Comparison of ENCODE assay signal across 14 cellular contexts in genomic region chr2:46363535-46364170, GRCh38.
DNase-seq lines count a peak whose midpoint lies in the region; ATAC-seq, FAIRE-seq and TF ChIP-seq lines count a peak whose summit lies in the region.
"Had no signal": no experiment of that assay in that cellular context is flagged by ENCODE, and none has a peak within 500 bp of the region (broad histone marks: within the 10 kb centered on the region; RNA-seq: fewer than 3 reads in every experiment).

No MANE protein-coding gene starts in this region.

- peaks cover 9% of the 10 kb centered on the region for H3K4me1 Mint-ChIP-seq in activated T-helper 17 cell treated with anti-CD3 and anti-CD28 coated beads, Interleukin-2, amount 50 U/mL, for 72 hours
- H3K4me1 Mint-ChIP-seq in CD14-positive monocyte (peaks cover 16% of the 10 kb centered on the region), glutamatergic neuron (ENCODE audit: low read depth, unreplicated experiment) (no peaks in the 10 kb centered on the region)

- H3K9me3 Mint-ChIP-seq in activated T-helper 17 cell treated with anti-CD3 and anti-CD28 coated beads, Interleukin-2, amount 50 U/mL, for 72 hours = no peaks in the 10 kb centered on the region
- H3K9me3 Mint-ChIP-seq in CD14-positive monocyte (no peaks in the 10 kb centered on the region), glutamatergic neuron (ENCODE audit: unreplicated experiment) (peaks cover 2% of the 10 kb centered on the region)

- H3K27ac Mint-ChIP-seq in activated T-helper 17 cell treated with anti-CD3 and anti-CD28 coated beads, Interleukin-2, amount 50 U/mL, for 72 hours = no peak overlapping the region
- H3K27ac Mint-ChIP-seq in CD14-positive monocyte (peak overlapping the region in 1 of 7 donors; percentile 54), glutamatergic neuron (ENCODE audit: unreplicated experiment) (no peak overlapping the region)

- H3K27me3 Mint-ChIP-seq in activated T-helper 17 cell treated with anti-CD3 and anti-CD28 coated beads, Interleukin-2, amount 50 U/mL, for 72 hours = no peaks in the 10 kb centered on the region
- peaks cover 0 to 2% (median 0%) of the 10 kb centered on the region in 3 donors for H3K27me3 Mint-ChIP-seq in CD14-positive monocyte (ENCODE audit: low read depth in 3 of 3)
- peaks cover 2% of the 10 kb centered on the region for H3K27me3 Mint-ChIP-seq in glutamatergic neuron (ENCODE audit: unreplicated experiment)

- intact Hi-C loops in CD14-positive monocyte (cut with micrococcal nuclease) = loop anchor here (10.0 kb wide), 3 partner anchors 129 to 359 kb away; no protein-coding TSS in a partner anchor

- TF ChIP-seq CTCF in CD14-positive monocyte (IDR thresholded peaks at IDR 0.05) = no peak
- no peak for TF ChIP-seq CTCF in glutamatergic neuron (IDR thresholded peaks at IDR 0.05; ENCODE audit: partially characterized antibody, unreplicated experiment)

- FAIRE-seq in H54 (lab: Jason Lieb, UNC) = peak; percentile 30
- FAIRE-seq: GM19239, islet of Langerhans, pancreas had no signal

- DNase-seq in AG08396 (ENCODE audit: low spot score) (peak; percentile 39), H54 (ENCODE audit: insufficient read length, low spot score) (peak; percentile 19), iris pigment epithelial cell (ENCODE audit: low read depth) (peak; percentile 86), hippocampal formation (lab: John Stamatoyannopoulos, UW) (no peak), inferior parietal cortex (ENCODE audit: extremely low spot score) (no peak), CD14-positive monocyte (ENCODE audit: low spot score) (no peak), glutamatergic neuron (no peak)
- DNase-seq: activated CD4-positive, alpha-beta T cell treated with anti-CD3 and anti-CD28 coated beads, Interleukin-2, amount 50 U/mL, for 1 hour; DMS153; MM.1S; pancreas had no signal

- TF ChIP-seq POLR2A in H54 (IDR thresholded peaks at IDR 0.05; ENCODE audit: low read depth, low read length) = no peak

- H3K36me3 Mint-ChIP-seq in activated T-helper 17 cell treated with anti-CD3 and anti-CD28 coated beads, Interleukin-2, amount 50 U/mL, for 72 hours (ENCODE audit: low read depth) = peaks cover 6% of the 10 kb centered on the region
- H3K36me3 Mint-ChIP-seq in CD14-positive monocyte = no peaks in the 10 kb centered on the region
- H3K36me3 Mint-ChIP-seq in glutamatergic neuron (ENCODE audit: unreplicated experiment) = peaks cover 2% of the 10 kb centered on the region

- ATAC-seq in activated T-helper 17 cell treated with anti-CD3 and anti-CD28 coated beads, Interleukin-2, amount 50 U/mL, for 72 hours (replicated peaks) = peak; percentile 80

- peak overlapping the region; percentile 0 for H3K4me3 Mint-ChIP-seq in activated T-helper 17 cell treated with anti-CD3 and anti-CD28 coated beads, Interleukin-2, amount 50 U/mL, for 72 hours
- no peak overlapping the region for H3K4me3 Mint-ChIP-seq in CD14-positive monocyte
- no peak overlapping the region for H3K4me3 Mint-ChIP-seq in glutamatergic neuron (ENCODE audit: unreplicated experiment)

Comparison
In these comparisons a context has a peak if more than half of its experiments do, and no peak if none do; other contexts are left out.
1. DNase-seq: peak in AG08396 (single experiment), H54 (single experiment) and iris pigment epithelial cell (single experiment); none in hippocampal formation (0 of 2), inferior parietal cortex (single experiment), CD14-positive monocyte (single experiment) and glutamatergic neuron (single experiment).